Comparison of ENCODE assay signal across 24 cellular contexts in the genomic region with DNA sequence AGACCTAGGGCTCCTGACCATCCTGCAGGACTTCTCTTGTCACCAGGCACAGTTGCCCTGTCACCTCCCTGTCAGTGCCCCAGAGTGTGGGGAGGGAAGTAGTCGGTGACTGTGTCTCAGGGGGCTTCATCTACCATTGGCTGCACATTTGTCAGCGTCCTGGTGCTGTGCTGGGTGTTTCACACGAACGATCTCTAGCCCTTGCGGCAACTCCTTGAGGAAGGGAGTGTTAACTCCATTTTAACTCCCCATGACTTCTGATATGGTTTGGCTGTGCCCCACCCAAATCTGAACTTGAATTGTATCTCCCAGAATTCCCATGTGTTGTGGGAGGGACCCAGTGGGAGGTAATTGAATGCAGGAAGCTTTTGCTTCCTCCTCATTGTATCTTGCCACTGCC. TPM values are rescaled to one million over a fixed set of nuclear protein-coding genes. Genes with fewer than 3 reads are reported as not detected.
A peak's percentile ranks its signal among the peaks of the same experiment; 100 is the strongest.
DNase-seq lines count a peak whose midpoint lies in the region; ATAC-seq, FAIRE-seq and TF ChIP-seq lines count a peak whose summit lies in the region.
"Had no signal": no experiment of that assay in that cellular context is flagged by ENCODE, and none has a peak within 500 bp of the region (broad histone marks: within the 10 kb centered on the region; RNA-seq: fewer than 3 reads in every experiment).

No MANE protein-coding gene starts in this region.

- DNase-seq in A549 (ENCODE audit: low read depth in 1 of 2, low spot score in 1 of 2) = no peak
- no peak for DNase-seq in IMR-90
- no peak for DNase-seq in glutamatergic neuron
- DNase-seq in sigmoid colon = peak; percentile 55
- DNase-seq in D721Med (ENCODE audit: insufficient read length, low spot score) = no peak
- DNase-seq in upper lobe of right lung = no peak
- DNase-seq in nephron progenitor cell = no peak
- DNase-seq: activated CD4-positive, alpha-beta T cell treated with anti-CD3 and anti-CD28 coated beads, Interleukin-2, amount 50 U/mL, for 4 hours; activated T-cell treated with anti-CD3 and anti-CD28 coated beads for 4 hours; brain microvascular endothelial cell; CD4-positive, CD25-positive, alpha-beta regulatory T cell; DMS 273 treated with DMSO at 0.1 percent for 48 hours; H7; stimulated activated CD4-positive, alpha-beta T cell treated with anti-CD3 and anti-CD28 coated beads, Interleukin-2, amount 100 ng/mL, for 24 hours; WERI-Rb-1 had no signal

- CTCF ChIA-PET in A549 (lab: Yijun Ruan, JAX) (no interaction called here), IMR-90 (lab: Yijun Ruan, JAX) (no interaction called here)

- H3K4me1 ChIP-seq in A549 (peaks cover 95% of the 10 kb centered on the region), IMR-90 (ENCODE audit: control insufficient read depth, insufficient read depth, low read length) (peaks cover 11% of the 10 kb centered on the region; the same call in 1 of the 2 replicates), sigmoid colon (peaks cover 0 to 13% (median 0%) of the 10 kb centered on the region in 4 donors), upper lobe of right lung (peaks cover 31% of the 10 kb centered on the region)

- no peaks in the 10 kb centered on the region for H3K9me3 ChIP-seq in A549
- H3K9me3 ChIP-seq in IMR-90 (ENCODE audit: control insufficient read depth, insufficient read depth, low read length) = no peaks in the 10 kb centered on the region
- no peaks in the 10 kb centered on the region for H3K9me3 ChIP-seq in sigmoid colon
- H3K9me3 ChIP-seq in upper lobe of right lung = no peaks in the 10 kb centered on the region

- H3K27me3 ChIP-seq in IMR-90 (ENCODE audit: control insufficient read depth, insufficient read depth, low read length) = no peaks in the 10 kb centered on the region
- H3K27me3 ChIP-seq in sigmoid colon = no peaks in the 10 kb centered on the region
- H3K27me3 ChIP-seq in upper lobe of right lung = no peaks in the 10 kb centered on the region
- H3K27me3 ChIP-seq: brain microvascular endothelial cell, tibial nerve had no signal

- TF ChIP-seq CTCF in A549 (IDR thresholded peaks at IDR 0.05) (no peak), IMR-90 (conservative IDR thresholded peaks at IDR 0.05; ENCODE audit: low read depth, low read length) (no peak), glutamatergic neuron (IDR thresholded peaks at IDR 0.05; ENCODE audit: partially characterized antibody, unreplicated experiment) (no peak), sigmoid colon (IDR thresholded peaks at IDR 0.05) (no peak), D721Med (IDR thresholded peaks at IDR 0.05; ENCODE audit: insufficient read depth, missing control alignments) (no peak), upper lobe of right lung (IDR thresholded peaks at IDR 0.05) (no peak), nephron progenitor cell (IDR thresholded peaks at IDR 0.05) (no peak)

- peaks cover 14% of the 10 kb centered on the region for H3K27me3 Mint-ChIP-seq in glutamatergic neuron (ENCODE audit: unreplicated experiment)
- H3K27me3 Mint-ChIP-seq in nephron progenitor cell (ENCODE audit: low read depth, poor library complexity) = peaks cover 5% of the 10 kb centered on the region

- POLR2A ChIA-PET in A549 (lab: Yijun Ruan, JAX) (no interaction called here), IMR-90 (lab: Charles Lee; ENCODE audit: unreplicated experiment) (no interaction called here)

- H3K9me3 Mint-ChIP-seq in glutamatergic neuron (ENCODE audit: unreplicated experiment) (peaks cover 11% of the 10 kb centered on the region), nephron progenitor cell (peaks cover 32% of the 10 kb centered on the region)
- H3K9me3 Mint-ChIP-seq: stimulated activated memory B cell treated with anti-CD40 and anti-IgM and Interleukin-4, amounts not matched to agents 10 μg/mL and 1 μg/mL and 100 μg/mL, for 72 hours had no signal

- H3K4me1 Mint-ChIP-seq in glutamatergic neuron (ENCODE audit: low read depth, unreplicated experiment) (peaks cover 51% of the 10 kb centered on the region), nephron progenitor cell (peaks cover 77% of the 10 kb centered on the region)
- H3K4me1 Mint-ChIP-seq: stimulated activated memory B cell treated with anti-CD40 and anti-IgM and Interleukin-4, amounts not matched to agents 10 μg/mL and 1 μg/mL and 100 μg/mL, for 72 hours had no signal

- peaks cover 20% of the 10 kb centered on the region; the same call in 1 of the 2 replicates for H3K36me3 ChIP-seq in IMR-90 (ENCODE audit: control insufficient read depth, insufficient read depth, low read length)
- no peaks in the 10 kb centered on the region for H3K36me3 ChIP-seq in sigmoid colon
- H3K36me3 ChIP-seq in upper lobe of right lung = no peaks in the 10 kb centered on the region
- H3K36me3 ChIP-seq: brain microvascular endothelial cell had no signal

- H2AK5ac ChIP-seq in IMR-90 (ENCODE audit: low read depth, low read length) = peak overlapping the region; percentile 9; the same call in 1 of the 2 replicates

- H3K27ac ChIP-seq in A549 (peak overlapping the region; percentile 96 to 98), IMR-90 (ENCODE audit: insufficient read depth, low read length) (no peak overlapping the region), sigmoid colon (no peak overlapping the region), upper lobe of right lung (no peak overlapping the region)
- H3K27ac ChIP-seq: brain microvascular endothelial cell, SK-N-MC, WERI-Rb-1 had no signal

- TF ChIP-seq EP300 in A549 (IDR thresholded peaks at IDR 0.05) (no peak), sigmoid colon (IDR thresholded peaks at IDR 0.05) (no peak)

- no peak overlapping the region for H2BK20ac ChIP-seq in IMR-90 (ENCODE audit: low read depth, low read length)

- FAIRE-seq in A549 (lab: Jason Lieb, UNC) = no peak
- no peak for FAIRE-seq in D721Med (lab: Jason Lieb, UNC)
- FAIRE-seq: colon, RCC 7860 had no signal

- H3K18ac ChIP-seq in IMR-90 (ENCODE audit: low read depth, low read length) = no peak overlapping the region

- no peak overlapping the region for H2AK9ac ChIP-seq in IMR-90 (replicated peaks; ENCODE audit: low read depth, low read length, poor library complexity)

- no peak for ATAC-seq in A549
- no peak for ATAC-seq in IMR-90 (ENCODE audit: low read depth)
- no peak for ATAC-seq in HG03139 (IDR thresholded peaks at IDR 0.05; ENCODE audit: unreplicated experiment)
- ATAC-seq in upper lobe of right lung = no peak
- ATAC-seq: left colon; stimulated activated memory B cell treated with anti-CD40 and anti-IgM and Interleukin-4, amounts not matched to agents 10 μg/mL and 1 μg/mL and 100 μg/mL, for 72 hours had no signal

- BruUV-seq in IMR-90 (replicated peaks; lab: Mats Ljungman, UMichigan) = no TSS peak

- H4K5ac ChIP-seq in IMR-90 (ENCODE audit: low read depth, low read length) = no peak overlapping the region

- peaks cover 19% of the 10 kb centered on the region for H3K9me1 ChIP-seq in IMR-90 (ENCODE audit: insufficient read depth, low read length)

- no peak overlapping the region for H3K56ac ChIP-seq in IMR-90 (ENCODE audit: extremely low read depth, insufficient read depth, low read length)

- no peak overlapping the region for H3K23ac ChIP-seq in IMR-90 (ENCODE audit: low read depth, low read length)

- H4K20me1 ChIP-seq in IMR-90 (ENCODE audit: insufficient read depth, low read length) = peaks cover 94% of the 10 kb centered on the region

- in situ Hi-C loops in IMR-90 (cut with MboI; ENCODE audit: low sequenced_read_pairs) = no loop called here

- whole genome bisulfite sequencing in A549 (ENCODE audit: missing lambda C conversion rate) = 97% methylated on average over 5 of the region's 5 CpGs
- no CpG with 5 or more reads among the region's 5 CpGs for WGBS in IMR-90 (ENCODE audit: extremely low coverage in 2 of 2, insufficient read length in 1 of 2), 2 experiments
- WGBS in sigmoid colon, 2 donors = 70 to 88% methylated on average over 5 of the region's 5 CpGs

- H2AFZ ChIP-seq in IMR-90 (replicated peaks; ENCODE audit: low read length, poor library complexity) = no peak overlapping the region

- no peak overlapping the region for H4K91ac ChIP-seq in IMR-90 (ENCODE audit: insufficient read depth, low read depth, low read length)

- H3K4me3 Mint-ChIP-seq in glutamatergic neuron (ENCODE audit: unreplicated experiment) (no peak overlapping the region), nephron progenitor cell (no peak overlapping the region)
- H3K4me3 Mint-ChIP-seq: CD4-positive, CD25-positive, alpha-beta regulatory T cell; nephron; stimulated activated memory B cell treated with anti-CD40 and anti-IgM and Interleukin-4, amounts not matched to agents 10 μg/mL and 1 μg/mL and 100 μg/mL, for 72 hours had no signal

- H3K27ac Mint-ChIP-seq in glutamatergic neuron (ENCODE audit: unreplicated experiment) (peak overlapping the region; percentile 8), nephron progenitor cell (no peak overlapping the region)
- H3K27ac Mint-ChIP-seq: CD4-positive, CD25-positive, alpha-beta regulatory T cell; nephron; stimulated activated memory B cell treated with anti-CD40 and anti-IgM and Interleukin-4, amounts not matched to agents 10 μg/mL and 1 μg/mL and 100 μg/mL, for 72 hours had no signal

- peaks cover 30 to 88% of the 10 kb centered on the region in 2 experiments for H3K79me1 ChIP-seq in IMR-90 (ENCODE audit: low read depth in 1 of 2, low read length in 2 of 2)

- H3K4me2 ChIP-seq in A549 = peak overlapping the region; percentile 92
- H3K4me2 ChIP-seq in IMR-90 (ENCODE audit: low read depth, low read length) = no peak overlapping the region

- H2BK15ac ChIP-seq in IMR-90 (ENCODE audit: low read depth, low read length) = no peak overlapping the region

- H2BK5ac ChIP-seq in IMR-90 (ENCODE audit: low read depth, low read length, poor library complexity, severe bottlenecking) = no peak overlapping the region

- dilution Hi-C loops in IMR-90 (cut with HindIII; ENCODE audit: low sequenced_read_pairs, unreplicated experiment) = no loop called here

- TF ChIP-seq RAD21 in A549 (conservative IDR thresholded peaks at IDR 0.05 in 1 of 2, IDR thresholded peaks at IDR 0.05 in 1 of 2) (no peak), IMR-90 (IDR thresholded peaks at IDR 0.05; ENCODE audit: low read length) (no peak)

- H4K8ac ChIP-seq in IMR-90 (ENCODE audit: low read depth in 2 of 2, low read length in 2 of 2) = no peak overlapping the region

- H3K14ac ChIP-seq in IMR-90 (replicated peaks; ENCODE audit: low read depth, low read length) = no peak overlapping the region

- no peak overlapping the region for H3K4ac ChIP-seq in IMR-90 (ENCODE audit: low read depth, low read length)

- H3K36me3 Mint-ChIP-seq in glutamatergic neuron (ENCODE audit: unreplicated experiment) (peaks cover 9% of the 10 kb centered on the region), nephron progenitor cell (ENCODE audit: low read depth) (peaks cover 39% of the 10 kb centered on the region)
- H3K36me3 Mint-ChIP-seq: CD4-positive, CD25-positive, alpha-beta regulatory T cell; stimulated activated memory B cell treated with anti-CD40 and anti-IgM and Interleukin-4, amounts not matched to agents 10 μg/mL and 1 μg/mL and 100 μg/mL, for 72 hours had no signal

- no peak overlapping the region for H2BK120ac ChIP-seq in IMR-90 (ENCODE audit: low read depth, low read length)

- intact Hi-C loops in IMR-90 (cut with micrococcal nuclease) = no loop called here
- intact Hi-C loops in sigmoid colon (cut with DNase I) = no loop called here
- intact Hi-C loops in upper lobe of right lung (cut with DNase I) = no loop called here

- peak overlapping the region; percentile 71; the same call in 1 of the 3 replicates for H3K4me3 ChIP-seq in A549
- no peak overlapping the region for H3K4me3 ChIP-seq in IMR-90 (ENCODE audit: insufficient read depth, low read depth, low read length)
- no peak overlapping the region for H3K4me3 ChIP-seq in sigmoid colon
- no peak overlapping the region for H3K4me3 ChIP-seq in upper lobe of right lung
- H3K4me3 ChIP-seq: SK-N-MC, skin epidermis, tibial nerve had no signal

- TF ChIP-seq POLR2A in A549 (IDR thresholded peaks at IDR 0.05; ENCODE audit: low read length) (no peak), IMR-90 (IDR thresholded peaks at IDR 0.05; ENCODE audit: low read depth, low read length) (no peak), sigmoid colon (IDR thresholded peaks at IDR 0.05) (no peak)

- H3K9ac ChIP-seq in IMR-90 (ENCODE audit: low read depth, low read length) = no peak overlapping the region

RNA-seq across cellular contexts. Expression of a gene that starts 7.1 kb away (rescaled TPM):
- 164 and 188 TPM in 2 replicates for polyA plus RNA-seq in A549 (2011; rRNA removed)
- polyA plus RNA-seq in A549 (2012; cell fraction: cytosol; rRNA removed) = 177 and 263 TPM in 2 replicates
- 271 and 323 TPM in 2 replicates for polyA plus RNA-seq in A549 (2012; cell fraction: nucleus; rRNA removed)
- polyA plus RNA-seq in A549 (2017; fragmentation: RNase III; extraction: RNeasy Plus Mini Kit Qiagen cat#74134 plus additional on column Dnase treatment) = 145 to 171 TPM (median 164 TPM) in 3 replicates
- 186 and 192 TPM in 2 replicates for polyA minus RNA-seq in A549 (2011; rRNA and poly(A)+ RNA removed)
- 6.4 and 6.8 TPM in 2 replicates for total RNA-seq in IMR-90 (2012; rRNA removed)
- 26.6 and 28.7 TPM in 2 replicates for polyA plus RNA-seq in IMR-90 (2012; rRNA removed)
- 13.1 and 43.5 TPM in 2 replicates for polyA plus RNA-seq in IMR-90 (2012; cell fraction: cytosol; rRNA removed)
- polyA plus RNA-seq in IMR-90 (2012; cell fraction: nucleus; rRNA removed; ENCODE audit: low replicate concordance) = 11.3 and 20.6 TPM in 2 replicates
- 29.2 TPM for total RNA-seq in glutamatergic neuron (ENCODE audit: unreplicated experiment)
- 10 to 100 TPM; 12.8 to 20.8 (median 20.4) TPM for total RNA-seq in sigmoid colon
- 10 to 100 TPM; 16.2 to 24.6 (median 23.4) TPM for polyA plus RNA-seq in sigmoid colon
- total RNA-seq in upper lobe of right lung = 18.1 TPM
- total RNA-seq: CD4-positive, CD25-positive, alpha-beta regulatory T cell had no signal
- polyA plus RNA-seq: CD4-positive, CD25-positive, alpha-beta regulatory T cell had no signal

Comparison
In these comparisons a context has a peak if more than half of its experiments do, and no peak if none do; other contexts are left out.
1. H3K27ac ChIP-seq: peak in A549 (2 of 2); none in IMR-90 (single experiment), sigmoid colon (0 of 4) and upper lobe of right lung (single experiment).